ENCODE assay signal across 28 cellular contexts in genomic region chr7:156693627-156694026, GRCh38. TPM values are rescaled to one million over a fixed set of nuclear protein-coding genes. Genes with fewer than 3 reads are reported as not detected.
"Had no signal": no experiment of that assay in that cellular context is flagged by ENCODE, and none has a peak within 500 bp of the region (broad histone marks: within the 10 kb centered on the region; RNA-seq: fewer than 3 reads in every experiment).

No MANE protein-coding gene starts in this region.

- H3K4me1 Mint-ChIP-seq: activated B cell treated with CpG ODN at 0.5 μM for 24 hours; activated CD4-positive, alpha-beta T cell treated with anti-CD3 and anti-CD28 coated beads, Interleukin-2, amount 10 ng/mL, durations not matched to agents 24 days and 14 days; activated CD8-positive, alpha-beta memory T cell treated with anti-CD3 and anti-CD28 coated beads, Interleukin-2, amount 10 ng/mL, durations not matched to agents 7 days and 5 days; activated naive CD4-positive, alpha-beta T cell treated with anti-CD3 and anti-CD28 coated beads, Interleukin-2, amount 10 ng/mL, durations not matched to agents 7 days and 5 days; activated naive CD8-positive, alpha-beta T cell treated with anti-CD3 and anti-CD28 coated beads, Interleukin-2, amount 10 ng/mL, durations not matched to agents 7 days and 5 days; brain had no signal

- H3K4me3 Mint-ChIP-seq: activated B cell treated with CpG ODN at 0.5 μM for 24 hours; activated CD4-positive, alpha-beta memory T cell treated with anti-CD3 and anti-CD28 coated beads for 36 hours; activated CD4-positive, alpha-beta T cell treated with anti-CD3 and anti-CD28 coated beads, Interleukin-2, amount 10 ng/mL, durations not matched to agents 24 days and 14 days; activated CD8-positive, alpha-beta memory T cell treated with anti-CD3 and anti-CD28 coated beads, Interleukin-2, amount 10 ng/mL, durations not matched to agents 7 days and 5 days; activated CD8-positive, alpha-beta T cell treated with anti-CD3 and anti-CD28 coated beads, Interleukin-2, amount 10 ng/mL, durations not matched to agents 7 days and 5 days; activated naive CD4-positive, alpha-beta T cell treated with anti-CD3 and anti-CD28 coated beads, Interleukin-2, amount 10 ng/mL, durations not matched to agents 7 days and 5 days; activated naive CD8-positive, alpha-beta T cell treated with anti-CD3 and anti-CD28 coated beads, Interleukin-2, amount 10 ng/mL, durations not matched to agents 7 days and 5 days; activated T-helper 1 cell treated with anti-CD3 and anti-CD28 coated beads, Interleukin-12 subunit alpha, Interleukin-12 subunit beta, Interleukin-2, Interleukin-4 antibody, amounts not matched to agents 30 ng/mL and 10 ng/mL and 1 ng/mL, durations not matched to agents 14 hours and 24 hours and 36 hours; brain had no signal

- H3K27me3 Mint-ChIP-seq: activated B cell treated with CpG ODN at 0.5 μM for 24 hours; activated CD4-positive, alpha-beta memory T cell treated with anti-CD3 and anti-CD28 coated beads for 36 hours; activated CD4-positive, alpha-beta T cell treated with anti-CD3 and anti-CD28 coated beads, Interleukin-2, amount 10 ng/mL, durations not matched to agents 24 days and 14 days; activated CD8-positive, alpha-beta memory T cell treated with anti-CD3 and anti-CD28 coated beads, Interleukin-2, amount 10 ng/mL, durations not matched to agents 7 days and 5 days; activated naive CD4-positive, alpha-beta T cell treated with anti-CD3 and anti-CD28 coated beads, Interleukin-2, amount 10 ng/mL, durations not matched to agents 7 days and 5 days; activated naive CD8-positive, alpha-beta T cell treated with anti-CD3 and anti-CD28 coated beads, Interleukin-2, amount 10 ng/mL, durations not matched to agents 7 days and 5 days; brain had no signal

- DNase-seq: activated B cell treated with CpG ODN at 0.5 μM for 24 hours; activated CD4-positive, alpha-beta memory T cell treated with anti-CD3 and anti-CD28 coated beads for 36 hours; activated CD4-positive, alpha-beta T cell treated with anti-CD3 and anti-CD28 coated beads, Interleukin-2, amount 10 ng/mL, durations not matched to agents 24 days and 14 days; activated CD8-positive, alpha-beta memory T cell treated with anti-CD3 and anti-CD28 coated beads, Interleukin-2, amount 10 ng/mL, durations not matched to agents 7 days and 5 days; activated CD8-positive, alpha-beta memory T cell treated with anti-CD3 and anti-CD28 coated beads, Interleukin-2, amount 50 U/mL, for 4 hours; activated CD8-positive, alpha-beta T cell treated with anti-CD3 and anti-CD28 coated beads, Interleukin-2, amount 10 ng/mL, durations not matched to agents 7 days and 5 days; activated effector memory CD4-positive, alpha-beta T cell treated with anti-CD3 and anti-CD28 coated beads, Interleukin-2, amount 50 U/mL, for 16 hours; activated naive CD4-positive, alpha-beta T cell treated with anti-CD3 and anti-CD28 coated beads, Interleukin-2, amount 10 ng/mL, durations not matched to agents 7 days and 5 days; activated naive CD8-positive, alpha-beta T cell treated with anti-CD3 and anti-CD28 coated beads, Interleukin-2, amount 10 ng/mL, durations not matched to agents 7 days and 5 days; activated T-cell treated with anti-CD3 and anti-CD28 coated beads, Interleukin-2, amount 50 U/mL, for 1 hour; activated T-cell treated with anti-CD3 and anti-CD28 coated beads, Interleukin-2, amount 50 U/mL, for 48 hours; central memory CD4-positive, alpha-beta T cell; cerebellar nuclear complex; colonic mucosa; effector CD8-positive, alpha-beta T cell; esophagus squamous epithelium; foreskin melanocyte; T-helper 2 cell; WERI-Rb-1 had no signal

- H3K27ac Mint-ChIP-seq: activated B cell treated with CpG ODN at 0.5 μM for 24 hours; activated CD4-positive, alpha-beta memory T cell treated with anti-CD3 and anti-CD28 coated beads for 36 hours; activated CD4-positive, alpha-beta T cell treated with anti-CD3 and anti-CD28 coated beads, Interleukin-2, amount 10 ng/mL, durations not matched to agents 24 days and 14 days; activated CD8-positive, alpha-beta memory T cell treated with anti-CD3 and anti-CD28 coated beads, Interleukin-2, amount 10 ng/mL, durations not matched to agents 7 days and 5 days; activated CD8-positive, alpha-beta T cell treated with anti-CD3 and anti-CD28 coated beads, Interleukin-2, amount 10 ng/mL, durations not matched to agents 7 days and 5 days; activated naive CD4-positive, alpha-beta T cell treated with anti-CD3 and anti-CD28 coated beads, Interleukin-2, amount 10 ng/mL, durations not matched to agents 7 days and 5 days; activated naive CD8-positive, alpha-beta T cell treated with anti-CD3 and anti-CD28 coated beads, Interleukin-2, amount 10 ng/mL, durations not matched to agents 7 days and 5 days; activated T-helper 1 cell treated with anti-CD3 and anti-CD28 coated beads, Interleukin-12 subunit alpha, Interleukin-12 subunit beta, Interleukin-2, Interleukin-4 antibody, amounts not matched to agents 30 ng/mL and 10 ng/mL and 1 ng/mL, durations not matched to agents 14 hours and 24 hours and 36 hours; activated T-helper 2 cell treated with anti-CD3 and anti-CD28 coated beads, Interferon-gamma antibody, Interleukin-2, Interleukin-4, amounts not matched to agents 10 μg/mL and 5 μg/mL and 100 μg/mL, durations not matched to agents 14 hours and 24 hours and 36 hours; brain had no signal

- H3K4me1 ChIP-seq: ascending aorta, breast epithelium, colonic mucosa, esophagus squamous epithelium, gastroesophageal sphincter had no signal

- H3K27ac ChIP-seq: ascending aorta, breast epithelium, cardiac muscle cell, colonic mucosa, epithelial cell of prostate, esophagus squamous epithelium, gastroesophageal sphincter, WERI-Rb-1 had no signal

- H3K4me3 ChIP-seq: ascending aorta, breast epithelium, cardiac muscle cell, colonic mucosa, esophagus squamous epithelium, gastroesophageal sphincter had no signal

- H3K9me3 ChIP-seq: colonic mucosa had no signal

- H3K36me3 ChIP-seq: ascending aorta, breast epithelium, cardiac muscle cell, colonic mucosa, WERI-Rb-1 had no signal

- H3K27me3 ChIP-seq: ascending aorta, breast epithelium, cardiac muscle cell, colonic mucosa, esophagus squamous epithelium, gastroesophageal sphincter had no signal

RNA-seq across cellular contexts. Expression of gene RNF32, which starts 53.1 kb away (rescaled TPM):
- total RNA-seq: endothelial cell of umbilical vein had no signal
